In genomic region chr3:6018456-6018855, GRCh38 we compare ENCODE assay signal across 30 cellular contexts.
"Had no signal": no experiment of that assay in that cellular context is flagged by ENCODE, and none has a peak within 500 bp of the region (broad histone marks: within the 10 kb centered on the region; RNA-seq: fewer than 3 reads in every experiment).

No MANE protein-coding gene starts in this region.

- DNase-seq: Karpas-422, NCI-H1048, NCI-H1092 treated with DMSO at 0.1 percent for 48 hours, NCI-H1105 treated with DMSO at 0.1 percent for 48 hours, NCI-H1417 treated with DMSO at 0.1 percent for 48 hours, NCI-H1436 treated with DMSO at 0.1 percent for 48 hours, NCI-H1694 treated with DMSO at 0.1 percent for 48 hours, NCI-H187 treated with DMSO at 0.1 percent for 48 hours, NCI-H2029, NCI-H2081, NCI-H2171 treated with DMSO at 0.1 percent for 48 hours, NCI-H2227 treated with DMSO at 0.1 percent for 48 hours, NCI-H345, NCI-H446, NCI-H510A treated with DMSO at 0.1 percent for 48 hours, NCI-H524 treated with DMSO at 0.1 percent for 48 hours, NCI-H526 treated with DMSO at 0.1 percent for 48 hours, NCI-H774, PC-9, SHP77, SIG-M5, SJCRH30, T-cell had no signal

- FAIRE-seq: RCC 7860 had no signal

- H3K9me3 ChIP-seq: SJCRH30 had no signal

- H3K9ac ChIP-seq: KMS-11 had no signal

- ATAC-seq: Panc1, Right ventricle myocardium inferior, SK-N-SH treated with all-trans-retinoic acid at 6 μM for 48 hours, T-cell had no signal

- H3K4me3 ChIP-seq: PC-9, SJCRH30, SK-N-MC had no signal

- H2AFZ ChIP-seq: PC-9 had no signal

- H3K27ac ChIP-seq: KMS-11, PC-9, RWPE1, SJCRH30, SK-N-MC had no signal

- H3K36me3 ChIP-seq: SJCRH30 had no signal

- H3K4me2 ChIP-seq: KMS-11, PC-9 had no signal

- H3K27me3 ChIP-seq: SJCRH30 had no signal

- H3K4me1 ChIP-seq: SJCRH30 had no signal
